ENCODE assay signal across 8 cellular contexts in the genomic region with DNA sequence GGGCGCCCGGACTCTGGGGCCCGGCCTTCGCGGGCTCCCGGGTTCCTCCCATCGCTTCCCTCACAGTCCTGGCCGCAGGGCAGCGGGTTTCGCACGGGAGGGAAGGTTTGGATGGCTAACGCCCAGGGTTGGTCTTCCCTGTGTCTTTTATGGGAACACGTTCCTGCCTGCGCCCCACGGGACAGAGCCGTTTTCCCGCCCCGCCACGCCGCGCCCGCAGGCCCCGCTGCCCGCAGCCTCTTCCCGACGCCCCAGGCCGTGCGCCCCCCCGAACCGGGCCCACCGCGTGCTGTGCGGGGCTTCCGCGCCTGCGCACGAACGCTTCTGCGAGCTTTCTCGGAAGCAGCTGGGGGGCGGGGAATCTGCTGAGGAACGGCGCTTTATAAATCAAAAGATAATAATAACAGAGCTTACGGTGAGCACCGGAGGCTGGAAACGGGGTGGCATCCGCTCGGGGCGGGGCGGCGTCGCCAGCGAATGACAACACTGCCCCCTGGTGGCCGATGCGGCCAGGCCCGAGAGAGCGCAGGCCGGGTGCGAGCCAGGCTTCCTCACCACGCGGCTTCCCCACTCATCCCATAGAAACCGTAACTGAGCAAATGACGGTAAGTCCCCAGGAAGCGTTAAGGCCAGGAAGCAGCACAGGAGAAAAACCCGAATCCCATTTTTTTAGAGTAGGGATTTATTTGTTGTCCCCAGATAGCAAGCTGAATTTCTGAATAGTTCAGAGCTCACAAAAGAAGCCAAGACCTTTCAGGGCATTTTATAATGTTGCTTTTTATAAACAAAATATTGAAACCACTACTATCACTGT.
DNase-seq lines count a peak whose midpoint lies in the region; ATAC-seq and TF ChIP-seq lines count a peak whose summit lies in the region.

No MANE protein-coding gene starts in this region.

- H3K36me3 ChIP-seq in CD4-positive, CD25-positive, alpha-beta regulatory T cell (ENCODE audit: control insufficient read depth, insufficient read depth, low read length): no peaks in the 10 kb centered on the region
- no peaks in the 10 kb centered on the region for H3K36me3 ChIP-seq in KOPT-K1 (ENCODE audit: insufficient read depth, low read length)

- no peaks in the 10 kb centered on the region for H3K36me3 Mint-ChIP-seq in CD4-positive, CD25-positive, alpha-beta regulatory T cell
- no peaks in the 10 kb centered on the region for H3K36me3 Mint-ChIP-seq in nephron progenitor cell (ENCODE audit: low read depth)

- peaks cover 8% of the 10 kb centered on the region for H3K4me1 ChIP-seq in CD4-positive, CD25-positive, alpha-beta regulatory T cell (ENCODE audit: control insufficient read depth, insufficient read depth, low read length, poor library complexity, severe bottlenecking)

- H3K27ac Mint-ChIP-seq in CD4-positive, CD25-positive, alpha-beta regulatory T cell: no peak overlapping the region
- no peak overlapping the region for H3K27ac Mint-ChIP-seq in nephron progenitor cell

- DNase-seq in CD4-positive, CD25-positive, alpha-beta regulatory T cell: peak; percentile 53 to 80 (median 74)
- peak; percentile 85 for DNase-seq in RPMI8226
- DNase-seq in activated effector memory CD4-positive, alpha-beta T cell treated with Interleukin-2 at 50 U/mL for 16 hours: peak; percentile 67
- DNase-seq in fibroblast of villous mesenchyme (ENCODE audit: low read depth): peak; percentile 85
- peak; percentile 94 for DNase-seq in nephron progenitor cell
- DNase-seq in stimulated activated naive CD4-positive, alpha-beta T cell treated with Interleukin-2 at 50 U/mL for 16 hours (lab: John Stamatoyannopoulos, UW): peak; percentile 72

- no peak overlapping the region for H3K4me3 ChIP-seq in CD4-positive, CD25-positive, alpha-beta regulatory T cell (ENCODE audit: low read depth, low read length)
- H3K4me3 ChIP-seq in fibroblast of villous mesenchyme (ENCODE audit: low read depth, low read length): peak overlapping the region; percentile 52

- no peaks in the 10 kb centered on the region for H3K27me3 ChIP-seq in CD4-positive, CD25-positive, alpha-beta regulatory T cell (ENCODE audit: control insufficient read depth, insufficient read depth, low read length)

- no peak overlapping the region for H3K27ac ChIP-seq in CD4-positive, CD25-positive, alpha-beta regulatory T cell (ENCODE audit: insufficient read depth, low read length, poor library complexity, severe bottlenecking)
- peak overlapping the region; percentile 61 for H3K27ac ChIP-seq in KOPT-K1 (ENCODE audit: low read depth, low read length, poor library complexity, severe bottlenecking)

- peaks cover 20% of the 10 kb centered on the region for H3K27me3 Mint-ChIP-seq in CD4-positive, CD25-positive, alpha-beta regulatory T cell
- peaks cover 26% of the 10 kb centered on the region for H3K27me3 Mint-ChIP-seq in nephron progenitor cell (ENCODE audit: low read depth, poor library complexity)

- H3K4me1 Mint-ChIP-seq in CD4-positive, CD25-positive, alpha-beta regulatory T cell: peaks cover 0 to 13% (median 0%) of the 10 kb centered on the region in 4 donors
- H3K4me1 Mint-ChIP-seq in nephron progenitor cell: peaks cover 27% of the 10 kb centered on the region

- H3K9me3 Mint-ChIP-seq in CD4-positive, CD25-positive, alpha-beta regulatory T cell: no peaks in the 10 kb centered on the region
- no peaks in the 10 kb centered on the region for H3K9me3 Mint-ChIP-seq in nephron progenitor cell

- peak; percentile 95 for TF ChIP-seq CTCF in fibroblast of villous mesenchyme (IDR thresholded peaks at IDR 0.05; ENCODE audit: insufficient read depth, low read depth, low read length)
- TF ChIP-seq CTCF in nephron progenitor cell (IDR thresholded peaks at IDR 0.05): peak; percentile 99

- H3K4me3 Mint-ChIP-seq in CD4-positive, CD25-positive, alpha-beta regulatory T cell: peak overlapping the region; percentile 32 to 87 (median 64)
- peak overlapping the region; percentile 73 for H3K4me3 Mint-ChIP-seq in nephron progenitor cell

- ATAC-seq in CD4-positive, CD25-positive, alpha-beta regulatory T cell (ENCODE audit: low read depth in 2 of 2): peak; percentile 88 to 95
- peak; percentile 87 for ATAC-seq in GM21390 (IDR thresholded peaks at IDR 0.05; ENCODE audit: unreplicated experiment)

- no peaks in the 10 kb centered on the region for H3K9me3 ChIP-seq in CD4-positive, CD25-positive, alpha-beta regulatory T cell (ENCODE audit: control insufficient read depth in 2 of 2, low read length in 2 of 2)
- no peaks in the 10 kb centered on the region for H3K9me3 ChIP-seq in KOPT-K1 (ENCODE audit: insufficient read depth, low read length, poor library complexity, severe bottlenecking)
